ENCODE assay signal across 7 cellular contexts in the genomic region with DNA sequence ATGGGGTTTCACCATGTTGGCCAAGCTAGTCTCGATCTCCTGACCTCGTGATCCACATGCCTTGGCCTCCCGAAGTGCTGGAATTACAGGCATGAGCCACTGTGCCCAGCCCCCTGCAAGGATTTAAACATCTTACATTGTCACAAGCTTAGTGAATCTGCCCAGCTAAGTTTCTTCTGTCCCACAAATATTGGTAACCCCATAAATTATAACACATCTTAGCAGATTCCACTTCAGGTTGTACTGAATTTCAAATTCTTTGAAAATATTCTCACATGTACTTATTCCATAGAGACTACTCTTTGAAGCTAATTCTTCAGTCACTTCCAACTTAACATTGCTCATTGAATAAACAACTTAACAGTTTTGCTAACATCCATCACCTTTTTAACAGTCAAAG.
"Had no signal": no experiment of that assay in that cellular context is flagged by ENCODE, and none has a peak within 500 bp of the region (broad histone marks: within the 10 kb centered on the region; RNA-seq: fewer than 3 reads in every experiment).

No MANE protein-coding gene starts in this region.

- H3K4me3 Mint-ChIP-seq: GM23338, H9, HFFc6 had no signal

- H3K27ac Mint-ChIP-seq: GM23338, H9, HFFc6 had no signal

- H3K4me3 ChIP-seq: GM23338, K562 had no signal

- H3K27ac ChIP-seq: HL-60 had no signal

- DNase-seq: H9, HCEC 1CT, HFFc6, IMR-90 had no signal

- H3K4me1 Mint-ChIP-seq: GM23338, H9 had no signal
